In the genomic region with DNA sequence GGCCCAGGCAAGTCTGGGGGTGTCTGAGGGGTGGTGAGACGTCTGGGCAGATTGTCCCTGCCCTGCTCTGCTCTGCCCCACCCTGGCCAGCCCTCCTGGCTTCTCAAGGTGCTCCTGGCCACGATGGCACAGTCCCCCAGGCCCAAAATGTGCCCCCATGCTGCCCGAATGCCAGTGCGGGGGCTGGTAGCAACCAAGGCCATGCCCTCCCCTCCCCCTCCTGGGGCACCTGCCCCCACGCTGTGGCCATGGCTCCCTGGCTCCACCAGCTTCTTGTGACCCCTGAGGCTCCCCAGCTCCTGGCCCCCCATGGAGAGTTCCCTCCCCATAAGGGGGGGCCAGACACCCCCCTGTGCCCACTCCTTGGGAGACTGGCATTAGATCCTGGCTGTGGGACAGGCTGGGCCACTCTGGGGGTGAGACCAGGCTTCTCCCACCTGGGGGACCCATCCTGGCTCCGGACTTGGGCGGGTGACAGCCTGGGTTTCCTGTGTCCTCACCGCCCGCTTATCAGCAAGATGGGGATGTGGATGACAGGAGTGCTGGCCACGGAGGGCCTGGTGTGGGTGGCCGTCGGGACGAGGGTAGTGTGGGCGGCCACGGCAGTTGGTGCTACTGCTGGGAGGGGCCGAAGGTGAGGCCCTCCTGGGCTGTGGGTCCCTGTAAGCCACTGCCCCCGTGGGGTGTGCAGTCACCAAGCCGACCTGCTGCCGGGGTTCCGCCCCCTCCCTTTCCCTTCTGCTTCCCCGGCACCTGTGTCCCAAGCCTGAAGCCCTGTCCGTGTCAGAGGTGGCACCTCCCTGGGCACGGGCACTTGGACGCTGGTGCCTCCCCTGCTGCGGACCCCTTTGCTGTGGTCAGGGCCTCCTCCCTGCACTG, we compare ENCODE assay signal across 2 cellular contexts.
TF ChIP-seq lines count a peak whose summit lies in the region.

No MANE protein-coding gene starts in this region.

TF ChIP-seq in A549, 52 proteins besides CTCF, POLR2A, EP300 and RAD21:
- TF ChIP-seq, protein P1, sequence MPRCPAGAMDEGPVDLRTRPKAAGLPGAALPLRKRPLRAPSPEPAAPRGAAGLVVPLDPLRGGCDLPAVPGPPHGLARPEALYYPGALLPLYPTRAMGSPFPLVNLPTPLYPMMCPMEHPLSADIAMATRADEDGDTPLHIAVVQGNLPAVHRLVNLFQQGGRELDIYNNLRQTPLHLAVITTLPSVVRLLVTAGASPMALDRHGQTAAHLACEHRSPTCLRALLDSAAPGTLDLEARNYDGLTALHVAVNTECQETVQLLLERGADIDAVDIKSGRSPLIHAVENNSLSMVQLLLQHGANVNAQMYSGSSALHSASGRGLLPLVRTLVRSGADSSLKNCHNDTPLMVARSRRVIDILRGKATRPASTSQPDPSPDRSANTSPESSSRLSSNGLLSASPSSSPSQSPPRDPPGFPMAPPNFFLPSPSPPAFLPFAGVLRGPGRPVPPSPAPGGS (IDR thresholded peaks at IDR 0.05): no peak
- TF ChIP-seq GATA3 (IDR thresholded peaks at IDR 0.05; ENCODE audit: borderline replicate concordance) (no peak), RARB (CRISPR knock-in tag; IDR thresholded peaks at IDR 0.05) (no peak), CBX2 (IDR thresholded peaks at IDR 0.05; ENCODE audit: borderline replicate concordance, low read depth) (no peak), POLR2AphosphoS2 (conservative IDR thresholded peaks at IDR 0.05; ENCODE audit: low read length) (no peak), CEBPB (IDR thresholded peaks at IDR 0.05) (no peak)

TF ChIP-seq in WTC11, 78 proteins besides CTCF, POLR2A, EP300 and RAD21:
- TF ChIP-seq EMX1 (CRISPR knock-in tag; IDR thresholded peaks at IDR 0.05) (no peak), HMGA2 (CRISPR knock-in tag; IDR thresholded peaks at IDR 0.05) (no peak), CREM (CRISPR knock-in tag; IDR thresholded peaks at IDR 0.05) (no peak), RORB (CRISPR knock-in tag; IDR thresholded peaks at IDR 0.05) (no peak), ESRRA (CRISPR knock-in tag; IDR thresholded peaks at IDR 0.05; ENCODE audit: borderline replicate concordance) (no peak), FOXJ3 (CRISPR knock-in tag; IDR thresholded peaks at IDR 0.05; ENCODE audit: borderline replicate concordance) (no peak), ZNF416 (CRISPR knock-in tag; IDR thresholded peaks at IDR 0.05) (no peak), NFYB (CRISPR knock-in tag; conservative IDR thresholded peaks at IDR 0.05; ENCODE audit: low read depth) (no peak)
- TF ChIP-seq, protein P2, sequence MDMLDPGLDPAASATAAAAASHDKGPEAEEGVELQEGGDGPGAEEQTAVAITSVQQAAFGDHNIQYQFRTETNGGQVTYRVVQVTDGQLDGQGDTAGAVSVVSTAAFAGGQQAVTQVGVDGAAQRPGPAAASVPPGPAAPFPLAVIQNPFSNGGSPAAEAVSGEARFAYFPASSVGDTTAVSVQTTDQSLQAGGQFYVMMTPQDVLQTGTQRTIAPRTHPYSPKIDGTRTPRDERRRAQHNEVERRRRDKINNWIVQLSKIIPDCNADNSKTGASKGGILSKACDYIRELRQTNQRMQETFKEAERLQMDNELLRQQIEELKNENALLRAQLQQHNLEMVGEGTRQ (CRISPR knock-in tag; IDR thresholded peaks at IDR 0.05): no peak
- TF ChIP-seq, protein P3, sequence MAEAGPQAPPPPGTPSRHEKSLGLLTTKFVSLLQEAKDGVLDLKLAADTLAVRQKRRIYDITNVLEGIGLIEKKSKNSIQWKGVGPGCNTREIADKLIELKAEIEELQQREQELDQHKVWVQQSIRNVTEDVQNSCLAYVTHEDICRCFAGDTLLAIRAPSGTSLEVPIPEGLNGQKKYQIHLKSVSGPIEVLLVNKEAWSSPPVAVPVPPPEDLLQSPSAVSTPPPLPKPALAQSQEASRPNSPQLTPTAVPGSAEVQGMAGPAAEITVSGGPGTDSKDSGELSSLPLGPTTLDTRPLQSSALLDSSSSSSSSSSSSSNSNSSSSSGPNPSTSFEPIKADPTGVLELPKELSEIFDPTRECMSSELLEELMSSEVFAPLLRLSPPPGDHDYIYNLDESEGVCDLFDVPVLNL (CRISPR knock-in tag; IDR thresholded peaks at IDR 0.05; ENCODE audit: borderline replicate concordance, low read depth): no peak
- TF ChIP-seq, protein P4, sequence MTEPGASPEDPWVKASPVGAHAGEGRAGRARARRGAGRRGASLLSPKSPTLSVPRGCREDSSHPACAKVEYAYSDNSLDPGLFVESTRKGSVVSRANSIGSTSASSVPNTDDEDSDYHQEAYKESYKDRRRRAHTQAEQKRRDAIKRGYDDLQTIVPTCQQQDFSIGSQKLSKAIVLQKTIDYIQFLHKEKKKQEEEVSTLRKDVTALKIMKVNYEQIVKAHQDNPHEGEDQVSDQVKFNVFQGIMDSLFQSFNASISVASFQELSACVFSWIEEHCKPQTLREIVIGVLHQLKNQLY (CRISPR knock-in tag; IDR thresholded peaks at IDR 0.05): no peak
- TF ChIP-seq, protein P5, sequence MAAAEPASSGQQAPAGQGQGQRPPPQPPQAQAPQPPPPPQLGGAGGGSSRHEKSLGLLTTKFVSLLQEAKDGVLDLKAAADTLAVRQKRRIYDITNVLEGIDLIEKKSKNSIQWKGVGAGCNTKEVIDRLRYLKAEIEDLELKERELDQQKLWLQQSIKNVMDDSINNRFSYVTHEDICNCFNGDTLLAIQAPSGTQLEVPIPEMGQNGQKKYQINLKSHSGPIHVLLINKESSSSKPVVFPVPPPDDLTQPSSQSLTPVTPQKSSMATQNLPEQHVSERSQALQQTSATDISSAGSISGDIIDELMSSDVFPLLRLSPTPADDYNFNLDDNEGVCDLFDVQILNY (CRISPR knock-in tag; IDR thresholded peaks at IDR 0.05): no peak
- TF ChIP-seq, protein P6, sequence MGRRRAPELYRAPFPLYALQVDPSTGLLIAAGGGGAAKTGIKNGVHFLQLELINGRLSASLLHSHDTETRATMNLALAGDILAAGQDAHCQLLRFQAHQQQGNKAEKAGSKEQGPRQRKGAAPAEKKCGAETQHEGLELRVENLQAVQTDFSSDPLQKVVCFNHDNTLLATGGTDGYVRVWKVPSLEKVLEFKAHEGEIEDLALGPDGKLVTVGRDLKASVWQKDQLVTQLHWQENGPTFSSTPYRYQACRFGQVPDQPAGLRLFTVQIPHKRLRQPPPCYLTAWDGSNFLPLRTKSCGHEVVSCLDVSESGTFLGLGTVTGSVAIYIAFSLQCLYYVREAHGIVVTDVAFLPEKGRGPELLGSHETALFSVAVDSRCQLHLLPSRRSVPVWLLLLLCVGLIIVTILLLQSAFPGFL (CRISPR knock-in tag; IDR thresholded peaks at IDR 0.05; ENCODE audit: borderline replicate concordance): no peak
- TF ChIP-seq, protein P7, sequence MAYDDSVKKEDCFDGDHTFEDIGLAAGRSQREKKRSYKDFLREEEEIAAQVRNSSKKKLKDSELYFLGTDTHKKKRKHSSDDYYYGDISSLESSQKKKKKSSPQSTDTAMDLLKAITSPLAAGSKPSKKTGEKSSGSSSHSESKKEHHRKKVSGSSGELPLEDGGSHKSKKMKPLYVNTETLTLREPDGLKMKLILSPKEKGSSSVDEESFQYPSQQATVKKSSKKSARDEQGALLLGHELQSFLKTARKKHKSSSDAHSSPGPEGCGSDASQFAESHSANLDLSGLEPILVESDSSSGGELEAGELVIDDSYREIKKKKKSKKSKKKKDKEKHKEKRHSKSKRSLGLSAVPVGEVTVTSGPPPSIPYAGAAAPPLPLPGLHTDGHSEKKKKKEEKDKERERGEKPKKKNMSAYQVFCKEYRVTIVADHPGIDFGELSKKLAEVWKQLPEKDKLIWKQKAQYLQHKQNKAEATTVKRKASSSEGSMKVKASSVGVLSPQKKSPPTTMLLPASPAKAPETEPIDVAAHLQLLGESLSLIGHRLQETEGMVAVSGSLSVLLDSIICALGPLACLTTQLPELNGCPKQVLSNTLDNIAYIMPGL (CRISPR knock-in tag; IDR thresholded peaks at IDR 0.05): no peak
- TF ChIP-seq, protein P8, sequence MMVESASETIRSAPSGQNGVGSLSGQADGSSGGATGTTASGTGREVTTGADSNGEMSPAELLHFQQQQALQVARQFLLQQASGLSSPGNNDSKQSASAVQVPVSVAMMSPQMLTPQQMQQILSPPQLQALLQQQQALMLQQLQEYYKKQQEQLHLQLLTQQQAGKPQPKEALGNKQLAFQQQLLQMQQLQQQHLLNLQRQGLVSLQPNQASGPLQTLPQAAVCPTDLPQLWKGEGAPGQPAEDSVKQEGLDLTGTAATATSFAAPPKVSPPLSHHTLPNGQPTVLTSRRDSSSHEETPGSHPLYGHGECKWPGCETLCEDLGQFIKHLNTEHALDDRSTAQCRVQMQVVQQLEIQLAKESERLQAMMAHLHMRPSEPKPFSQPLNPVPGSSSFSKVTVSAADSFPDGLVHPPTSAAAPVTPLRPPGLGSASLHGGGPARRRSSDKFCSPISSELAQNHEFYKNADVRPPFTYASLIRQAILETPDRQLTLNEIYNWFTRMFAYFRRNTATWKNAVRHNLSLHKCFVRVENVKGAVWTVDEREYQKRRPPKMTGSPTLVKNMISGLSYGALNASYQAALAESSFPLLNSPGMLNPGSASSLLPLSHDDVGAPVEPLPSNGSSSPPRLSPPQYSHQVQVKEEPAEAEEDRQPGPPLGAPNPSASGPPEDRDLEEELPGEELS (CRISPR knock-in tag; IDR thresholded peaks at IDR 0.05): no peak
